11 cellular contexts compared by ENCODE assay signal in genomic region chr10:79299397-79300370, GRCh38. TPM values are rescaled to one million over a fixed set of nuclear protein-coding genes. Genes with fewer than 3 reads are reported as not detected.
DNase-seq lines count a peak whose midpoint lies in the region; ATAC-seq and TF ChIP-seq lines count a peak whose summit lies in the region.
"Had no signal": no experiment of that assay in that cellular context is flagged by ENCODE, and none has a peak within 500 bp of the region (broad histone marks: within the 10 kb centered on the region; RNA-seq: fewer than 3 reads in every experiment).

No MANE protein-coding gene starts in this region.

- H3K4me1 ChIP-seq in PC-3 (ENCODE audit: insufficient read depth, low read length) = peaks cover 42% of the 10 kb centered on the region
- H3K4me1 ChIP-seq in OCI-LY7 (ENCODE audit: insufficient read depth, low read length, poor library complexity, severe bottlenecking) = no peaks in the 10 kb centered on the region

- peaks cover 4% of the 10 kb centered on the region in 2 donors for H3K4me1 Mint-ChIP-seq in effector memory CD8-positive, alpha-beta T cell (ENCODE audit: low read depth in 2 of 2)

- POLR2A ChIA-PET in PC-3 (lab: Charles Lee; ENCODE audit: unreplicated experiment) (no interaction called here), OCI-LY7 (lab: Charles Lee) (no interaction called here)

- H3K4me3 ChIP-seq in PC-3 (ENCODE audit: low read length) (no peak overlapping the region), OCI-LY7 (ENCODE audit: low read depth, low read length, poor library complexity, severe bottlenecking) (no peak overlapping the region)

- TF ChIP-seq CTCF in PC-3 (conservative IDR thresholded peaks at IDR 0.05; ENCODE audit: low read depth, low read length) (no peak), OCI-LY7 (conservative IDR thresholded peaks at IDR 0.05; ENCODE audit: low read length) (no peak)

- no peaks in the 10 kb centered on the region for H3K9me3 Mint-ChIP-seq in effector memory CD8-positive, alpha-beta T cell
- H3K9me3 Mint-ChIP-seq: activated naive CD4-positive, alpha-beta T cell treated with anti-CD3 and anti-CD28 coated beads for 36 hours; type B pancreatic cell had no signal

- H3K36me3 Mint-ChIP-seq in effector memory CD8-positive, alpha-beta T cell (ENCODE audit: insufficient read depth) = peaks cover 21% of the 10 kb centered on the region

- H3K4me2 ChIP-seq in PC-3 (ENCODE audit: low read length) = peak overlapping the region; percentile 39
- no peak overlapping the region for H3K4me2 ChIP-seq in OCI-LY7 (ENCODE audit: low read length)

- peak overlapping the region; percentile 18; the same call in 1 of the 2 replicates for H3K9ac ChIP-seq in PC-3 (ENCODE audit: low read length)

- CTCF ChIA-PET in PC-3 (lab: Charles Lee) (interaction anchor here (0.6 kb wide), 1 partner anchor 58 kb away, joined by 3 read pairs; no protein-coding TSS in a partner anchor), OCI-LY7 (lab: Charles Lee; ENCODE audit: unreplicated experiment) (interaction anchor here (0.6 kb wide), 1 partner anchor 46 kb away, joined by 4 read pairs; no protein-coding TSS in a partner anchor)

- H3K9me2 ChIP-seq in PC-3 (replicated peaks; ENCODE audit: low read length) (no peaks in the 10 kb centered on the region), OCI-LY7 (ENCODE audit: insufficient read depth, low read length) (no peaks in the 10 kb centered on the region)

- H2AFZ ChIP-seq in PC-3 (ENCODE audit: low read length) (no peak overlapping the region), OCI-LY7 (ENCODE audit: low read length) (no peak overlapping the region)

- BruUV-seq in PC-3 (replicated peaks; lab: Mats Ljungman, UMichigan) (TSS peak; percentile 7), OCI-LY7 (replicated peaks; lab: Mats Ljungman, UMichigan) (no TSS peak)

- peak; percentile 60 for ATAC-seq in PC-3
- no peak for ATAC-seq in effector memory CD8-positive, alpha-beta T cell (replicated peaks)
- ATAC-seq in HG03442 (IDR thresholded peaks at IDR 0.05; ENCODE audit: unreplicated experiment) = no peak

- peak; percentile 94 for DNase-seq in AG08396 (ENCODE audit: low spot score)
- peak; percentile 93 for DNase-seq in PC-3
- DNase-seq in epithelial cell of prostate (ENCODE audit: low read depth, low spot score) = no peak
- peak; percentile 48 for DNase-seq in non-pigmented ciliary epithelial cell (ENCODE audit: low read depth)
- DNase-seq in OCI-LY7 (ENCODE audit: low spot score) = no peak
- no peak for DNase-seq in NOMO-1 treated with dmso at 0.1 percent for 144 hours (lab: John Stamatoyannopoulos, UW; ENCODE audit: unreplicated experiment)
- no peak for DNase-seq in effector memory CD8-positive, alpha-beta T cell
- DNase-seq: NCI-H1048 had no signal

- intact Hi-C loops in PC-3 (cut with micrococcal nuclease) (loop anchor here (2.0 to 5.0 kb wide), 4 partner anchors 17 to 232 kb away; partner anchors contain the start of gene ZMIZ1), OCI-LY7 (cut with micrococcal nuclease; ENCODE audit: unreplicated experiment) (no loop called here)

- H3K79me2 ChIP-seq in PC-3 (ENCODE audit: low read length) (no peaks in the 10 kb centered on the region), OCI-LY7 (ENCODE audit: insufficient read depth, low read depth, low read length) (no peaks in the 10 kb centered on the region)

- H3K36me3 ChIP-seq in PC-3 (ENCODE audit: low read depth, low read length) (peaks cover 67% of the 10 kb centered on the region), OCI-LY7 (ENCODE audit: insufficient read depth, low read length) (peaks cover 91% of the 10 kb centered on the region)

- H3K27me3 Mint-ChIP-seq in effector memory CD8-positive, alpha-beta T cell = no peaks in the 10 kb centered on the region
- H3K27me3 Mint-ChIP-seq: type B pancreatic cell had no signal

- H3K9me3 ChIP-seq in PC-3 (ENCODE audit: low read length) = no peaks in the 10 kb centered on the region
- H3K9me3 ChIP-seq in OCI-LY7 (ENCODE audit: low read length) = no peaks in the 10 kb centered on the region

- H3K27ac Mint-ChIP-seq in effector memory CD8-positive, alpha-beta T cell = peak overlapping the region in 1 of 2 donors; percentile 17
- H3K27ac Mint-ChIP-seq: activated naive CD4-positive, alpha-beta T cell treated with anti-CD3 and anti-CD28 coated beads for 36 hours had no signal

- H4K20me1 ChIP-seq in PC-3 (ENCODE audit: low read length) (no peaks in the 10 kb centered on the region), OCI-LY7 (ENCODE audit: insufficient read depth, low read length) (no peaks in the 10 kb centered on the region)

- peak overlapping the region; percentile 56 for H3K27ac ChIP-seq in PC-3 (ENCODE audit: low read length)
- H3K27ac ChIP-seq in epithelial cell of prostate = peak overlapping the region; percentile 63
- no peak overlapping the region for H3K27ac ChIP-seq in OCI-LY7 (ENCODE audit: low read depth, low read length, poor library complexity, severe bottlenecking)

- no peak overlapping the region for H3K4me3 Mint-ChIP-seq in effector memory CD8-positive, alpha-beta T cell
- H3K4me3 Mint-ChIP-seq: activated naive CD4-positive, alpha-beta T cell treated with anti-CD3 and anti-CD28 coated beads for 36 hours; type B pancreatic cell had no signal

- no peaks in the 10 kb centered on the region for H3K27me3 ChIP-seq in PC-3 (ENCODE audit: low read length)

- peaks cover 6% of the 10 kb centered on the region for H3F3A ChIP-seq in PC-3 (ENCODE audit: low read length, unreplicated experiment)

RNA-seq across cellular contexts. Expression of gene PPIF, which starts 47.6 kb away (rescaled TPM):
- 381 and 472 TPM in 2 replicates for total RNA-seq in PC-3 (2014; rRNA removed)
- total RNA-seq in OCI-LY7 (2014; rRNA removed; shearing (Covaris generic)) = 44.8 and 55.7 TPM in 2 replicates
- 103 and 121 TPM in 2 replicates for total RNA-seq in OCI-LY7 (2022)

Comparison
In these comparisons a context has a peak if more than half of its experiments do, and no peak if none do; other contexts are left out.
1. DNase-seq: peak in AG08396 (single experiment), PC-3 (single experiment) and non-pigmented ciliary epithelial cell (single experiment); none in epithelial cell of prostate (single experiment), OCI-LY7 (single experiment), NOMO-1 treated with dmso at 0.1 percent for 144 hours (single experiment) and effector memory CD8-positive, alpha-beta T cell (0 of 3).